ENCODE assay signal across 13 cellular contexts in genomic region chr1:22731924-22732522, GRCh38. TPM values are rescaled to one million over a fixed set of nuclear protein-coding genes. Genes with fewer than 3 reads are reported as not detected.
A peak's percentile ranks its signal among the peaks of the same experiment; 100 is the strongest.
DNase-seq lines count a peak whose midpoint lies in the region; ATAC-seq and TF ChIP-seq lines count a peak whose summit lies in the region.
"Had no signal": no experiment of that assay in that cellular context is flagged by ENCODE, and none has a peak within 500 bp of the region (broad histone marks: within the 10 kb centered on the region; RNA-seq: fewer than 3 reads in every experiment).

No MANE protein-coding gene starts in this region.

- no peak overlapping the region for H3K27ac Mint-ChIP-seq in activated naive CD4-positive, alpha-beta T cell treated with anti-CD3 and anti-CD28 coated beads for 36 hours
- H3K27ac Mint-ChIP-seq: natural killer cell; T-helper 1 cell treated with Interleukin-12 subunit alpha and Interleukin-12 subunit beta and Interleukin-4 antibody, amounts not matched to agents 30 μg/mL and 1 μg/mL, for 36 hours had no signal

- no peaks in the 10 kb centered on the region for H3K36me3 Mint-ChIP-seq in activated naive CD4-positive, alpha-beta T cell treated with anti-CD3 and anti-CD28 coated beads for 36 hours (ENCODE audit: low read depth)
- H3K36me3 Mint-ChIP-seq: natural killer cell had no signal

- no peak overlapping the region for H3K4me3 ChIP-seq in AG09309 (ENCODE audit: control insufficient read depth, low read depth, low read length)

- no peak overlapping the region for H3K27ac ChIP-seq in VCaP

- H3K9me3 Mint-ChIP-seq in activated naive CD4-positive, alpha-beta T cell treated with anti-CD3 and anti-CD28 coated beads for 36 hours = no peaks in the 10 kb centered on the region
- H3K9me3 Mint-ChIP-seq: central memory CD8-positive, alpha-beta T cell; natural killer cell; T-helper 1 cell treated with Interleukin-12 subunit alpha and Interleukin-12 subunit beta and Interleukin-4 antibody, amounts not matched to agents 30 μg/mL and 1 μg/mL, for 36 hours had no signal

- TF ChIP-seq CTCF in AG09309 (IDR thresholded peaks at IDR 0.05; ENCODE audit: control insufficient read depth, insufficient read depth, low read depth, low read length, missing control alignments) (peak; percentile 57), VCaP (conservative IDR thresholded peaks at IDR 0.05) (peak; percentile 69)

- no peak overlapping the region for H3K4me3 Mint-ChIP-seq in activated naive CD4-positive, alpha-beta T cell treated with anti-CD3 and anti-CD28 coated beads for 36 hours
- H3K4me3 Mint-ChIP-seq: central memory CD8-positive, alpha-beta T cell; natural killer cell; T-helper 1 cell treated with Interleukin-12 subunit alpha and Interleukin-12 subunit beta and Interleukin-4 antibody, amounts not matched to agents 30 μg/mL and 1 μg/mL, for 36 hours had no signal

- intact Hi-C loops in left cardiac atrium (cut with DNase I) = no loop called here
- intact Hi-C loops in activated naive CD4-positive, alpha-beta T cell treated with anti-CD3 and anti-CD28 coated beads for 36 hours (cut with micrococcal nuclease) = no loop called here

- CTCF ChIA-PET in activated naive CD4-positive, alpha-beta T cell treated with anti-CD3 and anti-CD28 coated beads for 36 hours (lab: Charles Lee) = interaction anchor here (1.5 kb wide), 1 partner anchor 28 kb away, joined by 4 read pairs; no protein-coding TSS in a partner anchor

- DNase-seq in AG09309 (ENCODE audit: low read depth) (no peak), HCEC 1CT (peak; percentile 18), left cardiac atrium (no peak), AML-193 (lab: John Stamatoyannopoulos, UW) (no peak), NCI-H128 (lab: John Stamatoyannopoulos, UW; ENCODE audit: unreplicated experiment) (no peak)
- DNase-seq in activated naive CD4-positive, alpha-beta T cell treated with anti-CD3 and anti-CD28 coated beads for 36 hours = no peak
- DNase-seq in stimulated activated CD4-positive, alpha-beta T cell treated with anti-CD3 and anti-CD28 coated beads, Interleukin-2, amount 100 ng/mL, for 24 hours = no peak
- DNase-seq: activated T-cell treated with anti-CD3 and anti-CD28 coated beads for 4 hours, natural killer cell, NCI-H510A had no signal

- ATAC-seq in left cardiac atrium = peak; percentile 41 to 80
- ATAC-seq: natural killer cell had no signal

- no peaks in the 10 kb centered on the region for H3K27me3 Mint-ChIP-seq in activated naive CD4-positive, alpha-beta T cell treated with anti-CD3 and anti-CD28 coated beads for 36 hours (ENCODE audit: low read depth)

- H3K4me1 Mint-ChIP-seq in activated naive CD4-positive, alpha-beta T cell treated with anti-CD3 and anti-CD28 coated beads for 36 hours (ENCODE audit: low read depth) = no peaks in the 10 kb centered on the region
- H3K4me1 Mint-ChIP-seq: central memory CD8-positive, alpha-beta T cell; natural killer cell had no signal

RNA-seq across cellular contexts. Expression of gene EPHB2, which starts 21.4 kb away (rescaled TPM):
- 1 to 10 TPM; 2.9 to 4.3 TPM for total RNA-seq in left cardiac atrium
- not detected for total RNA-seq in activated naive CD4-positive, alpha-beta T cell treated with anti-CD3 and anti-CD28 coated beads for 36 hours
